In the genomic region with DNA sequence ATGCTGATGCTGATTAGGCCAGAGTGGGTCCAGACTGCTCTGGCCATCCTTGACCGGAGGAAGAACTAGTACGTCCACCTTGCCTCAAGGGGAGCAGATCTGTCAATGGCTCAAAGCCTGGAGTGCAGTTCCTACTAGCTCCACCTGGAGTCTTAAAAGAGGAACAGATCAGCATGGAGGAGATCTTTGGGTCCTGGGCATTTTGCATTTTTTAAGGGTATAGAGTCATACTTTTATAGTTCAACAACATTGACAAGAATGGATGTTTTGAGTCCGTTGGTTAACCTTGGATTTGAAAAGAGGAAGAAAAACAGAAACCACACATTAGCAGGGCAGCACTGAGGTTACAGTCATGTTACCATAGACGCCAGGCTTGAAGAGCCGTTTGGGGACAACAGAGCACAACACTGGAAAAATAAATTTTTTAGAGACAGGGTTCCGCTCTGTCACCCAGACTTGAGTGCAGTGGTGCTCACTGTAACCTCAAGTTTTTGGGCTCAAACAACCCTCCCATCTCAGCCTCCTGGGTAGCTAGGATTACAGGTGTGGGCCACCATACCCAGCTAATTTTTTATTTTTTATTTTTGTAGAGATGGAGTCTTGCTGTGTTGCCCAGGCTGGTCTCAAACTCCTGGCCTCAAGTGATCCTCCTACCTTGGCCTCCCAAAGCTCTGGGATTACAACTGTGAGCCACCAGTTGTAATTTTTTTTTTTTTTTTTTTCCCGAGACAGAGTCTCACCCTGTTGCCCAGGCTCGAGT, we compare ENCODE assay signal across 9 cellular contexts.
DNase-seq lines count a peak whose midpoint lies in the region; ATAC-seq and TF ChIP-seq lines count a peak whose summit lies in the region.
"Had no signal": no experiment of that assay in that cellular context is flagged by ENCODE, and none has a peak within 500 bp of the region (broad histone marks: within the 10 kb centered on the region; RNA-seq: fewer than 3 reads in every experiment).

No MANE protein-coding gene starts in this region.

- H3K36me3 Mint-ChIP-seq in WTC11 (no peaks in the 10 kb centered on the region), neural progenitor cell (no peaks in the 10 kb centered on the region)

- no peaks in the 10 kb centered on the region for H3K79me2 ChIP-seq in neural progenitor cell (ENCODE audit: low read depth)

- peak; percentile 60 for TF ChIP-seq CTCF in GM06990 (IDR thresholded peaks at IDR 0.05; ENCODE audit: insufficient read depth, low read length, poor library complexity, severe bottlenecking)
- no peak for TF ChIP-seq CTCF in WTC11 (IDR thresholded peaks at IDR 0.05)
- peak; percentile 33 for TF ChIP-seq CTCF in neural progenitor cell (IDR thresholded peaks at IDR 0.05)

- H3K36me3 ChIP-seq in GM06990 (ENCODE audit: control insufficient read depth, insufficient read depth, low read length) (no peaks in the 10 kb centered on the region), neural progenitor cell (no peaks in the 10 kb centered on the region)
- H3K36me3 ChIP-seq: thoracic aorta had no signal

- H4K20me1 ChIP-seq in neural progenitor cell (ENCODE audit: low read depth): no peaks in the 10 kb centered on the region

- CTCF ChIA-PET in WTC11 (lab: Charles Lee): interaction anchor here (0.7 to 2.6 kb wide), 6 partner anchors 10 to 752 kb away, joined by 3 to 12 read pairs (median 4); no protein-coding TSS in a partner anchor

- ATAC-seq in GM21381 (IDR thresholded peaks at IDR 0.05; ENCODE audit: unreplicated experiment) (peak; percentile 50), HG03469 (IDR thresholded peaks at IDR 0.05; ENCODE audit: unreplicated experiment) (peak; percentile 41), WTC11 (peak; percentile 77)

- no peak overlapping the region for H3K27ac ChIP-seq in neural progenitor cell
- H3K27ac ChIP-seq: thoracic aorta had no signal

- H3K4me1 Mint-ChIP-seq in WTC11 (peaks cover 14% of the 10 kb centered on the region), neural progenitor cell (peaks cover 4% of the 10 kb centered on the region)

- POLR2A ChIA-PET in WTC11 (lab: Charles Lee): no interaction called here

- H2AFZ ChIP-seq in neural progenitor cell (replicated peaks): no peak overlapping the region

- H3K4me1 ChIP-seq in neural progenitor cell: no peaks in the 10 kb centered on the region

- H3K27me3 ChIP-seq in GM06990 (replicated peaks; ENCODE audit: control insufficient read depth, insufficient read depth, low read length) (no peaks in the 10 kb centered on the region), neural progenitor cell (no peaks in the 10 kb centered on the region)

- H3K27ac Mint-ChIP-seq in WTC11 (no peak overlapping the region), neural progenitor cell (no peak overlapping the region)

- H3K4me2 ChIP-seq in neural progenitor cell: no peak overlapping the region

- H3K27me3 Mint-ChIP-seq in WTC11 (ENCODE audit: low read depth) (no peaks in the 10 kb centered on the region), neural progenitor cell (ENCODE audit: insufficient read depth, low read depth) (peaks cover 9% of the 10 kb centered on the region)

- H3K4me3 Mint-ChIP-seq in WTC11 (no peak overlapping the region), neural progenitor cell (no peak overlapping the region)

- H3K9me3 ChIP-seq in neural progenitor cell (ENCODE audit: low read depth): no peaks in the 10 kb centered on the region
- H3K9me3 ChIP-seq: thoracic aorta had no signal

- DNase-seq in GM06990 (ENCODE audit: extremely low read depth, insufficient read length): peak; percentile 75
- DNase-seq in WTC11 (ENCODE audit: low spot score): no peak
- peak; percentile 25 for DNase-seq in neural progenitor cell (ENCODE audit: low spot score)
- no peak for DNase-seq in HK-2 (ENCODE audit: unreplicated experiment)
- DNase-seq in activated T-cell treated with anti-CD3 and anti-CD28 coated beads, Interleukin-2, amount 50 U/mL, for 1 hour: no peak
- no peak for DNase-seq in G401 (ENCODE audit: low spot score)

- peaks cover 4% of the 10 kb centered on the region; the same call in 1 of the 2 replicates for H3K9me3 Mint-ChIP-seq in WTC11
- no peaks in the 10 kb centered on the region for H3K9me3 Mint-ChIP-seq in neural progenitor cell

- no peak overlapping the region for H3K9ac ChIP-seq in neural progenitor cell

- no peaks in the 10 kb centered on the region for H3F3A ChIP-seq in neural progenitor cell (ENCODE audit: low read depth)

- in situ Hi-C loops in G401 (cut with HindIII; ENCODE audit: low sequenced_read_pairs): no loop called here

- no peak overlapping the region for H3K4me3 ChIP-seq in GM06990 (replicated peaks; ENCODE audit: low read depth, low read length)
- H3K4me3 ChIP-seq in neural progenitor cell: no peak overlapping the region
- H3K4me3 ChIP-seq: thoracic aorta had no signal

TF ChIP-seq in WTC11, 78 proteins besides CTCF, POLR2A, EP300 and RAD21:
- TF ChIP-seq NFYB (CRISPR knock-in tag; conservative IDR thresholded peaks at IDR 0.05; ENCODE audit: low read depth): no peak
- 0 out of 2 replicates have a peak, but pooled peaks have one; percentile 43 for TF ChIP-seq ZNF121 (CRISPR knock-in tag; IDR thresholded peaks at IDR 0.05)

Comparison
In these comparisons a context has a peak if more than half of its experiments do, and no peak if none do; other contexts are left out.
1. DNase-seq: peak in GM06990 (single experiment) and neural progenitor cell (single experiment); none in WTC11 (single experiment), HK-2 (single experiment), activated T-cell treated with anti-CD3 and anti-CD28 coated beads, Interleukin-2, amount 50 U/mL, for 1 hour (single experiment) and G401 (single experiment).
2. Peak in every context shown above with its lines, with median percentiles within 50 percentile points of each other: ATAC-seq.